Comparison of ENCODE assay signal across 2 cellular contexts in genomic region chr19:6608950-6609349, GRCh38.
A peak's percentile ranks its signal among the peaks of the same experiment; 100 is the strongest.
TF ChIP-seq lines count a peak whose summit lies in the region.

No MANE protein-coding gene starts in this region.

TF ChIP-seq in GM23338, 12 proteins besides CTCF, POLR2A, EP300 and RAD21 (continued from another document):
- TF ChIP-seq ETS1 (IDR thresholded peaks at IDR 0.05) (no peak), CREB1 (CRISPR knock-in tag; IDR thresholded peaks at IDR 0.05; ENCODE audit: low read depth) (no peak), ZNF331 (CRISPR knock-in tag; IDR thresholded peaks at IDR 0.05; ENCODE audit: low read depth) (no peak), NANOG (IDR thresholded peaks at IDR 0.05; ENCODE audit: borderline replicate concordance) (no peak), POLR2AphosphoS5 (IDR thresholded peaks at IDR 0.05; ENCODE audit: low read depth) (no peak), STAT1 (IDR thresholded peaks at IDR 0.05; ENCODE audit: unreplicated experiment) (no peak), EZH2phosphoT487 (IDR thresholded peaks at IDR 0.05; ENCODE audit: unreplicated experiment) (no peak), REST (IDR thresholded peaks at IDR 0.05; ENCODE audit: unreplicated experiment) (no peak), EZH2 (IDR thresholded peaks at IDR 0.05; ENCODE audit: low read depth, unreplicated experiment) (no peak), ZNF462 (CRISPR knock-in tag; IDR thresholded peaks at IDR 0.05) (no peak), ZNF114 (CRISPR knock-in tag; IDR thresholded peaks at IDR 0.05) (no peak)

TF ChIP-seq in GM12878, 131 proteins besides CTCF, POLR2A, EP300 and RAD21 (continued from another document):
- no peak for TF ChIP-seq USF1 (IDR thresholded peaks at IDR 0.05; ENCODE audit: borderline replicate concordance, extremely low read length, insufficient read depth, low read depth, low read length)
- peak; percentile 26 to 52; a peak in 2 of 4 replicates for TF ChIP-seq IKZF2 (IDR thresholded peaks at IDR 0.05)
- TF ChIP-seq BHLHE40 (IDR thresholded peaks at IDR 0.05; ENCODE audit: borderline replicate concordance in 1 of 2, low read depth in 2 of 2, low read length in 1 of 2) = peak in 1 of 2 experiments; percentile 59; a peak in 1 of 4 replicates
- TF ChIP-seq ZNF622 (IDR thresholded peaks at IDR 0.05) = no peak
- TF ChIP-seq NFIC (IDR thresholded peaks at IDR 0.05; ENCODE audit: low read depth, low read length) = peak; percentile 51; the same call in 1 of the 2 replicates
- no peak for TF ChIP-seq WRNIP1 (IDR thresholded peaks at IDR 0.05; ENCODE audit: borderline replicate concordance, low read depth, low read length)
- TF ChIP-seq BCL11A (IDR thresholded peaks at IDR 0.05; ENCODE audit: low read depth, low read length) = no peak
- peak; percentile 42; the same call in 1 of the 2 replicates for TF ChIP-seq ATF7 (IDR thresholded peaks at IDR 0.05; ENCODE audit: low read depth)
- peak; percentile 52; the same call in 1 of the 2 replicates for TF ChIP-seq MTA3 (IDR thresholded peaks at IDR 0.05; ENCODE audit: borderline replicate concordance, low read length)
- peak; percentile 68; the same call in 1 of the 2 replicates for TF ChIP-seq CREM (IDR thresholded peaks at IDR 0.05; ENCODE audit: low read depth)
- peak; percentile 78 for TF ChIP-seq EED (IDR thresholded peaks at IDR 0.05; ENCODE audit: low read depth)
- TF ChIP-seq RB1 (IDR thresholded peaks at IDR 0.05; ENCODE audit: borderline replicate concordance) = 0 out of 2 replicates have a peak, but pooled peaks have one; percentile 35
- TF ChIP-seq NBN (IDR thresholded peaks at IDR 0.05) = 0 out of 2 replicates have a peak, but pooled peaks have one; percentile 28
- no peak for TF ChIP-seq SMAD5 (IDR thresholded peaks at IDR 0.05; ENCODE audit: low read depth)
- peak; percentile 65 for TF ChIP-seq JUNB (IDR thresholded peaks at IDR 0.05)
- no peak for TF ChIP-seq SIN3A (IDR thresholded peaks at IDR 0.05; ENCODE audit: low read depth, low read length)
- TF ChIP-seq PAX5 (IDR thresholded peaks at IDR 0.05; ENCODE audit: borderline replicate concordance, low read depth, low read length) = peak; percentile 43; the same call in 1 of the 2 replicates
- no peak for TF ChIP-seq NR2C1 (IDR thresholded peaks at IDR 0.05)
- no peak for TF ChIP-seq SIX5 (IDR thresholded peaks at IDR 0.05; ENCODE audit: low read depth, low read length, severe bottlenecking)
- TF ChIP-seq ETV6 (conservative IDR thresholded peaks at IDR 0.05 in 1 of 2, IDR thresholded peaks at IDR 0.05 in 1 of 2; ENCODE audit: borderline replicate concordance in 1 of 2, low read depth in 1 of 2) = peak in 1 of 2 experiments; percentile 66; a peak in 1 of 4 replicates
- no peak for TF ChIP-seq CEBPB (IDR thresholded peaks at IDR 0.05; ENCODE audit: borderline replicate concordance in 1 of 2, low read depth in 2 of 2, low read length in 2 of 2)
- TF ChIP-seq GATAD2B (conservative IDR thresholded peaks at IDR 0.05; ENCODE audit: low read depth) = 0 out of 2 replicates have a peak, but pooled peaks have one; percentile 22
- 0 out of 2 replicates have a peak, but pooled peaks have one; percentile 29 for TF ChIP-seq ZNF687 (IDR thresholded peaks at IDR 0.05)
- TF ChIP-seq FOXM1 (IDR thresholded peaks at IDR 0.05; ENCODE audit: low read depth, low read length) = peak; percentile 62; the same call in 1 of the 2 replicates
- peak; percentile 49; the same call in 1 of the 2 replicates for TF ChIP-seq IKZF1 (conservative IDR thresholded peaks at IDR 0.05)
- no peak for TF ChIP-seq HDAC2 (IDR thresholded peaks at IDR 0.05)
- peak; percentile 89 for TF ChIP-seq NR2F1 (conservative IDR thresholded peaks at IDR 0.05)
- peak; percentile 93 for TF ChIP-seq RUNX3 (IDR thresholded peaks at IDR 0.05; ENCODE audit: low read length)
- 0 out of 2 replicates have a peak, but pooled peaks have one; percentile 29 for TF ChIP-seq RELB (IDR thresholded peaks at IDR 0.05; ENCODE audit: low read depth)
- TF ChIP-seq SPI1 (IDR thresholded peaks at IDR 0.05; ENCODE audit: borderline replicate concordance, insufficient read depth, low read depth, low read length) = 0 out of 2 replicates have a peak, but pooled peaks have one; percentile 28
- peak; percentile 16; the same call in 1 of the 2 replicates for TF ChIP-seq PKNOX1 (IDR thresholded peaks at IDR 0.05)
TF ChIP-seq in GM12878: peak in this region for 22.
